ENCODE assay signal across 9 cellular contexts in genomic region chr19:13163609-13164364, GRCh38. TPM values are rescaled to one million over a fixed set of nuclear protein-coding genes. Genes with fewer than 3 reads are reported as not detected.
DNase-seq lines count a peak whose midpoint lies in the region; ATAC-seq and FAIRE-seq lines count a peak whose summit lies in the region.
"Had no signal": no experiment of that assay in that cellular context is flagged by ENCODE, and none has a peak within 500 bp of the region (broad histone marks: within the 10 kb centered on the region; RNA-seq: fewer than 3 reads in every experiment).

No MANE protein-coding gene starts in this region.

- no peaks in the 10 kb centered on the region for H3K36me3 ChIP-seq in small intestine (ENCODE audit: control insufficient read depth in 2 of 2, insufficient read depth in 2 of 2, low read length in 2 of 2)

- in situ Hi-C loops in Caki2 (cut with HindIII; ENCODE audit: low pct_unique_long_range_greater_than_20kb, low sequenced_read_pairs), result no loop called here
- in situ Hi-C loops in KBM-7 (cut with MboI; ENCODE audit: low pct_unique_long_range_greater_than_20kb, low sequenced_read_pairs), result no loop called here

- H3K27ac ChIP-seq in small intestine (ENCODE audit: low read depth in 1 of 2, low read length in 1 of 2), result peak overlapping the region; percentile 97 to 99

- peaks cover 0 to 14% of the 10 kb centered on the region in 2 donors for H3K4me1 ChIP-seq in small intestine (ENCODE audit: control insufficient read depth in 2 of 2, insufficient read depth in 1 of 2, low read depth in 1 of 2, low read length in 1 of 2)

- peak overlapping the region in 1 of 2 donors; percentile 17 for H3K4me3 ChIP-seq in small intestine (ENCODE audit: low read depth in 1 of 2, low read length in 2 of 2)

- DNase-seq in Caki2 (ENCODE audit: low read depth) (peak; percentile 97), KBM-7 (peak; percentile 68), T1000 (lab: John Stamatoyannopoulos, UW) (peak; percentile 79), islet precursor cell (peak; percentile 98), small intestine (peak; percentile 62)
- peak; percentile 39 for DNase-seq in central memory CD4-positive, alpha-beta T cell

- no peaks in the 10 kb centered on the region for H3K9me3 ChIP-seq in small intestine (ENCODE audit: control insufficient read depth, low read depth)

- ATAC-seq in GM19395 (IDR thresholded peaks at IDR 0.05; ENCODE audit: unreplicated experiment) (no peak), GM18519 (IDR thresholded peaks at IDR 0.05; ENCODE audit: low FRiP score, unreplicated experiment) (no peak)

- WGBS in small intestine, 3 donors, result 7 to 14% (median 8%) methylated on average over 20 of the region's 20 CpGs

- no peak for FAIRE-seq in small intestine (lab: Jason Lieb, UNC)
- FAIRE-seq: TTC549 had no signal

- no peaks in the 10 kb centered on the region for H3K27me3 ChIP-seq in small intestine (ENCODE audit: control insufficient read depth in 2 of 2, insufficient read depth in 2 of 2, low read length in 2 of 2)

RNA-seq across cellular contexts. Expression of gene IER2, which starts 13.6 kb away (rescaled TPM):
- 29.3 and 37.1 TPM in 2 replicates for total RNA-seq in Caki2 (2014; rRNA removed; shearing (Covaris generic); ENCODE audit: low replicate concordance)
- polyA plus RNA-seq in small intestine, result 100 to 1,000 TPM in 1 of 3 donors, 10 to 100 TPM in 2; 67.5 to 130 (median 82.1) TPM

RNA-seq across cellular contexts. Expression of gene STX10, which starts 13.6 kb away (rescaled TPM):
- 172 and 177 TPM in 2 replicates for total RNA-seq in Caki2 (2014; rRNA removed; shearing (Covaris generic); ENCODE audit: low replicate concordance)
- 100 to 1,000 TPM; 123 to 162 (median 153) TPM for polyA plus RNA-seq in small intestine

RNA-seq across cellular contexts. Expression of gene NACC1, which starts 45.7 kb away (rescaled TPM):
- 59.3 and 86.8 TPM in 2 replicates for total RNA-seq in Caki2 (2014; rRNA removed; shearing (Covaris generic); ENCODE audit: low replicate concordance)
- polyA plus RNA-seq in small intestine, result 10 to 100 TPM in 2 of 3 donors, 1 to 10 TPM in 1; 7.6 to 51.6 (median 14.3) TPM

RNA-seq across cellular contexts. Expression of gene TRMT1, which starts 47.2 kb away (rescaled TPM):
- total RNA-seq in Caki2 (2014; rRNA removed; shearing (Covaris generic); ENCODE audit: low replicate concordance), result 107 and 166 TPM in 2 replicates
- 10 to 100 TPM; 18.6 to 37.5 (median 26.8) TPM for polyA plus RNA-seq in small intestine

Comparison
In these comparisons a context has a peak if more than half of its experiments do, and no peak if none do; other contexts are left out.
1. DNase-seq: peak in every context shown above with its lines; median percentile 98 in islet precursor cell; 97 in Caki2; 79 in T1000; 68 in KBM-7; 62 in small intestine; 39 in central memory CD4-positive, alpha-beta T cell.